9 cellular contexts compared by ENCODE assay signal in genomic region chr4:104574371-104574770, GRCh38.
"Had no signal": no experiment of that assay in that cellular context is flagged by ENCODE, and none has a peak within 500 bp of the region (broad histone marks: within the 10 kb centered on the region; RNA-seq: fewer than 3 reads in every experiment).

No MANE protein-coding gene starts in this region.

- ATAC-seq: GM23338, HCT116, HepG2 had no signal

- H3K4me3 ChIP-seq: GM23338 had no signal

- FAIRE-seq: H1, H54, HepG2 had no signal

- H3K27ac ChIP-seq: HL-60 had no signal

- DNase-seq: H9, HFFc6, KBM-7 had no signal
